Comparison of ENCODE assay signal across 8 cellular contexts in genomic region chr3:197554196-197554561, GRCh38. TPM values are rescaled to one million over a fixed set of nuclear protein-coding genes. Genes with fewer than 3 reads are reported as not detected.
DNase-seq lines count a peak whose midpoint lies in the region; ATAC-seq, FAIRE-seq and TF ChIP-seq lines count a peak whose summit lies in the region.

No MANE protein-coding gene starts in this region.

- TF ChIP-seq CTCF in astrocyte (IDR thresholded peaks at IDR 0.05; ENCODE audit: insufficient read depth, low read depth, low read length) = no peak

- no peaks in the 10 kb centered on the region for H4K20me1 ChIP-seq in astrocyte (ENCODE audit: insufficient read depth, low read length)

- H2BK12ac ChIP-seq in mesenchymal stem cell (ENCODE audit: low read length in 2 of 2) = peak overlapping the region in 1 of 2 experiments; percentile 18

- FAIRE-seq in astrocyte (lab: Jason Lieb, UNC) = no peak
- FAIRE-seq in frontal cortex (lab: Jason Lieb, UNC) = no peak

- no peaks in the 10 kb centered on the region for H3K4me1 Mint-ChIP-seq in astrocyte (ENCODE audit: low read depth, unreplicated experiment)

- H2AFZ ChIP-seq in astrocyte (ENCODE audit: low read depth, low read length) = peak overlapping the region; percentile 96
- H2AFZ ChIP-seq in mesenchymal stem cell (ENCODE audit: low read depth, low read length) = peak overlapping the region; percentile 92

- H2BK5ac ChIP-seq in mesenchymal stem cell (ENCODE audit: low read depth, low read length, poor library complexity, severe bottlenecking) = peak overlapping the region; percentile 54

- peaks cover 3% of the 10 kb centered on the region for H3K36me3 Mint-ChIP-seq in astrocyte (ENCODE audit: low read depth, unreplicated experiment)

- H3K9ac ChIP-seq in astrocyte (ENCODE audit: low read length) (peak overlapping the region; percentile 79), mesenchymal stem cell (ENCODE audit: low read length) (peak overlapping the region; percentile 88)

- H3K9me3 ChIP-seq in astrocyte (ENCODE audit: insufficient read depth, low read depth, low read length) = no peaks in the 10 kb centered on the region
- no peaks in the 10 kb centered on the region for H3K9me3 ChIP-seq in mesenchymal stem cell (ENCODE audit: control insufficient read depth, low read length)

- H3K18ac ChIP-seq in mesenchymal stem cell (ENCODE audit: low read depth in 1 of 2, low read length in 2 of 2) = peak overlapping the region; percentile 23 to 59

- WGBS in mesenchymal stem cell = 46% methylated on average over 9 of the region's 10 CpGs

- H3K14ac ChIP-seq in mesenchymal stem cell (ENCODE audit: low read length in 2 of 2) = no peak overlapping the region

- H4K91ac ChIP-seq in mesenchymal stem cell (ENCODE audit: low read length) = no peak overlapping the region

- H3K4me1 ChIP-seq in astrocyte (ENCODE audit: insufficient read depth, low read length) (peaks cover 18% of the 10 kb centered on the region), mesenchymal stem cell (ENCODE audit: control insufficient read depth, insufficient read depth, low read depth, low read length) (peaks cover 19% of the 10 kb centered on the region)

- H4K8ac ChIP-seq in mesenchymal stem cell (ENCODE audit: low read length) = peak overlapping the region; percentile 41

- peak overlapping the region; percentile 77 for H3K4me3 Mint-ChIP-seq in astrocyte (ENCODE audit: unreplicated experiment)

- no peak overlapping the region for H2BK120ac ChIP-seq in mesenchymal stem cell (ENCODE audit: low read depth, low read length)

- H3K4me2 ChIP-seq in astrocyte (ENCODE audit: low read length) (peak overlapping the region; percentile 91), mesenchymal stem cell (ENCODE audit: low read length, poor library complexity, severe bottlenecking) (peak overlapping the region; percentile 71)

- peaks cover 7% of the 10 kb centered on the region for H3K9me3 Mint-ChIP-seq in astrocyte (ENCODE audit: unreplicated experiment)

- H2AK5ac ChIP-seq in mesenchymal stem cell (ENCODE audit: low read length, severe bottlenecking) = peak overlapping the region; percentile 68

- peaks cover 32% of the 10 kb centered on the region for H3K27me3 Mint-ChIP-seq in astrocyte (ENCODE audit: low read depth, unreplicated experiment)

- DNase-seq in COLO829 (ENCODE audit: low spot score) (peak; percentile 23), astrocyte (ENCODE audit: low read depth) (no peak), mesenchymal stem cell (no peak), kidney glomerular epithelial cell (lab: John Stamatoyannopoulos, UW) (no peak), frontal cortex (ENCODE audit: low spot score in 2 of 2) (no peak)

- H3K27ac ChIP-seq in astrocyte (ENCODE audit: low read depth, low read length) (peak overlapping the region; percentile 79), mesenchymal stem cell (ENCODE audit: low read length, poor library complexity, severe bottlenecking) (peak overlapping the region; percentile 73)

- no peak overlapping the region for H3K23ac ChIP-seq in mesenchymal stem cell (ENCODE audit: low read length in 2 of 2)

- H3K27me3 ChIP-seq in astrocyte (ENCODE audit: insufficient read depth, low read length) (peaks cover 8% of the 10 kb centered on the region), mesenchymal stem cell (ENCODE audit: control insufficient read depth in 1 of 2, insufficient read depth in 1 of 2, low read length in 2 of 2) (peaks cover 5 to 35% of the 10 kb centered on the region in 2 experiments)

- ATAC-seq in HG02884 (IDR thresholded peaks at IDR 0.05; ENCODE audit: unreplicated experiment) (peak; percentile 1), GM21367 (IDR thresholded peaks at IDR 0.05; ENCODE audit: unreplicated experiment) (no peak), GM19463 (IDR thresholded peaks at IDR 0.05; ENCODE audit: unreplicated experiment) (no peak)

- H3K79me1 ChIP-seq in mesenchymal stem cell (replicated peaks; ENCODE audit: low read length, poor library complexity, severe bottlenecking) = peaks cover 17% of the 10 kb centered on the region

- H3K4me3 ChIP-seq in astrocyte (ENCODE audit: insufficient read depth, low read depth, low read length) (peak overlapping the region; percentile 73), mesenchymal stem cell (ENCODE audit: insufficient read depth in 1 of 2, low read depth in 1 of 2, low read length in 2 of 2) (peak overlapping the region; percentile 44 to 91)

- no peak overlapping the region for H3K27ac Mint-ChIP-seq in astrocyte (ENCODE audit: unreplicated experiment)

- H3K36me3 ChIP-seq in astrocyte (ENCODE audit: insufficient read depth, low read length) (no peaks in the 10 kb centered on the region), mesenchymal stem cell (ENCODE audit: control insufficient read depth in 1 of 2, insufficient read depth in 2 of 2, low read depth in 1 of 2, low read length in 2 of 2) (no peaks in the 10 kb centered on the region)

- H3K4ac ChIP-seq in mesenchymal stem cell (ENCODE audit: low read depth in 1 of 2, low read length in 2 of 2) = peak overlapping the region; percentile 13 to 24

- no peaks in the 10 kb centered on the region for H3K79me2 ChIP-seq in astrocyte (ENCODE audit: insufficient read depth, low read length)

- no peak overlapping the region for H2BK15ac ChIP-seq in mesenchymal stem cell (ENCODE audit: low read depth, poor library complexity, severe bottlenecking)

RNA-seq across cellular contexts. Expression of gene BDH1, which starts 1.6 kb away (rescaled TPM):
- total RNA-seq in astrocyte (0.96 and 1.5 TPM in 2 replicates), frontal cortex (9.8 TPM)
- polyA plus RNA-seq in mesenchymal stem cell (2013, experiment 1 of 2) = 2.1 TPM
- 2.0 TPM for polyA plus RNA-seq in mesenchymal stem cell (2013, experiment 2 of 2)
